Comparison of ENCODE assay signal across 9 cellular contexts in the genomic region with DNA sequence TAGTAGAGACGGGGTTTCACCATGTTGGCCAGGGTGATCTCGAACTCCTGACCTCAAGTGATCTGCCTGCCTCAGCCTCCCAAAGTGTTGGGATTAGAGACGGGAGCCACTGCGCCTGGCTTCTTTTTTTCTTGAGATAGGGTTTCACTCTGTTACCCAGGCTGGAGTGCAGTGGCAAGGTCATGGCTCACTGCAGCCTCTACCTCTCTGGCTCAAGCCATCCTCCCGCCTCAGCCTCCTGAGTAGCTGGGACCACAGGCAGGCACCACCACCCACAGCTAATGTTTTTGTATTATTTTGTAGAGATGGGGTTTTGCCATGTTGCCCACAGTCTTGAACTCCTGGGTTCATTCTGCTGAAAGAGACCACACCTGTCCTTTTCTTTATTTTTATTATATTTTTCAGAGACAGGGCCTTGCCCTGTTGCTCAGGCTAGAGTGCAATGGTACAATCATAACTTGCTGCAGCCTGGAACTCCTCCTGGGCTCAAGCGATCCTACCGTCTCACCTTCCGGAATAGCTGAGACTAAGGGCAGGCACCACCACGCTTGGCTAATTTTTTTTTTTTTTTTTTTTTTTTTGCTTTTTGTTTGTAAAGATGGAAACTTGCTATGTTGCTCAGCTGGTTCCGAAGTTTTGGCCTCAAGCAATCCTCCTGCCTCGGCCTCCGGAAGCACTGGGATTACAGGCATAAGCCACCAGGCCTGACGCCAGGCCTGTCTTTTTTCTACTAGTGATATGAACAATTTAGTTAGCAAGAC. TPM values are rescaled to one million over a fixed set of nuclear protein-coding genes. Genes with fewer than 3 reads are reported as not detected.
DNase-seq lines count a peak whose midpoint lies in the region; ATAC-seq and TF ChIP-seq lines count a peak whose summit lies in the region.
"Had no signal": no experiment of that assay in that cellular context is flagged by ENCODE, and none has a peak within 500 bp of the region (broad histone marks: within the 10 kb centered on the region; RNA-seq: fewer than 3 reads in every experiment).

No MANE protein-coding gene starts in this region.

- H3K9ac ChIP-seq in IMR-90 (ENCODE audit: low read depth, low read length), result no peak overlapping the region; the same call in 1 of the 2 replicates

- no peak overlapping the region for H2AK5ac ChIP-seq in IMR-90 (ENCODE audit: low read depth, low read length)

- H4K91ac ChIP-seq in IMR-90 (ENCODE audit: insufficient read depth, low read depth, low read length), result no peak overlapping the region

- H3K27me3 ChIP-seq in IMR-90 (ENCODE audit: control insufficient read depth, insufficient read depth, low read length) (no peaks in the 10 kb centered on the region), stomach (no peaks in the 10 kb centered on the region)

- H3K4me2 ChIP-seq in IMR-90 (ENCODE audit: low read depth, low read length), result peak overlapping the region; percentile 64

- no TSS peak for BruUV-seq in IMR-90 (replicated peaks; lab: Mats Ljungman, UMichigan)

- H3K27ac ChIP-seq in IMR-90 (ENCODE audit: insufficient read depth, low read length), result no peak overlapping the region
- H3K27ac ChIP-seq in stomach, result peak overlapping the region; percentile 77 to 99 (median 93)

- no peak overlapping the region for H3K56ac ChIP-seq in IMR-90 (ENCODE audit: extremely low read depth, insufficient read depth, low read length)

- no peak for TF ChIP-seq RAD21 in IMR-90 (IDR thresholded peaks at IDR 0.05; ENCODE audit: low read length)

- 0 out of 2 replicates have a peak overlapping the region, but pooled peaks have one; percentile 44 for H3K14ac ChIP-seq in IMR-90 (replicated peaks; ENCODE audit: low read depth, low read length)

- H3K4me3 ChIP-seq in IMR-90 (ENCODE audit: insufficient read depth, low read depth, low read length), result peak overlapping the region; percentile 9; the same call in 1 of the 2 replicates
- H3K4me3 ChIP-seq in astrocyte of the cerebellum (ENCODE audit: low read depth, low read length), result peak overlapping the region; percentile 100
- H3K4me3 ChIP-seq in stomach, result peak overlapping the region; percentile 72 to 100 (median 93)

- H2BK5ac ChIP-seq in IMR-90 (ENCODE audit: low read depth, low read length, poor library complexity, severe bottlenecking), result no peak overlapping the region

- no peak overlapping the region for H4K5ac ChIP-seq in IMR-90 (ENCODE audit: low read depth, low read length)

- H4K20me1 ChIP-seq in IMR-90 (ENCODE audit: insufficient read depth, low read length), result peaks cover 78% of the 10 kb centered on the region

- no peak for TF ChIP-seq EP300 in stomach (IDR thresholded peaks at IDR 0.05)

- H3K9me1 ChIP-seq in IMR-90 (ENCODE audit: insufficient read depth, low read length), result peaks cover 25% of the 10 kb centered on the region

- no peak overlapping the region for H3K4ac ChIP-seq in IMR-90 (ENCODE audit: low read depth, low read length)

- POLR2A ChIA-PET in IMR-90 (lab: Charles Lee; ENCODE audit: unreplicated experiment), result interaction anchor here (0.8 kb wide), 1 partner anchor 10 kb away, joined by 4 read pairs; no protein-coding TSS in a partner anchor

- H3K23ac ChIP-seq in IMR-90 (ENCODE audit: low read depth, low read length), result peak overlapping the region; percentile 13; the same call in 1 of the 2 replicates

- peaks cover 38% of the 10 kb centered on the region for H3K4me1 ChIP-seq in IMR-90 (ENCODE audit: control insufficient read depth, insufficient read depth, low read length)
- H3K4me1 ChIP-seq in stomach, result peaks cover 71 to 89% (median 78%) of the 10 kb centered on the region in 4 donors

- peaks cover 4 to 38% of the 10 kb centered on the region in 2 experiments; a peak in 3 of 4 replicates for H3K79me1 ChIP-seq in IMR-90 (ENCODE audit: low read depth in 1 of 2, low read length in 2 of 2)

- CTCF ChIA-PET in IMR-90 (lab: Yijun Ruan, JAX), result interaction anchor here (0.8 to 1.2 kb wide), 2 partner anchors 8 to 9 kb away, joined by 3 to 5 read pairs; no protein-coding TSS in a partner anchor

- dilution Hi-C loops in IMR-90 (cut with HindIII; ENCODE audit: low sequenced_read_pairs, unreplicated experiment), result no loop called here

- H3K36me3 ChIP-seq in IMR-90 (ENCODE audit: control insufficient read depth, insufficient read depth, low read length), result peaks cover 13% of the 10 kb centered on the region
- peaks cover 0 to 25% (median 0%) of the 10 kb centered on the region in 4 donors for H3K36me3 ChIP-seq in stomach

- no peak overlapping the region for H4K8ac ChIP-seq in IMR-90 (ENCODE audit: low read depth in 2 of 2, low read length in 2 of 2)

- DNase-seq in IMR-90 (no peak), astrocyte of the cerebellum (ENCODE audit: low read depth) (no peak), iris pigment epithelial cell (ENCODE audit: low read depth) (peak; percentile 38), stomach (no peak), COR-L47 (lab: John Stamatoyannopoulos, UW) (no peak), SKM-1 (lab: John Stamatoyannopoulos, UW; ENCODE audit: unreplicated experiment) (no peak), kidney glomerular epithelial cell (lab: John Stamatoyannopoulos, UW) (no peak)
- DNase-seq: MV-4-11 had no signal

- ATAC-seq in IMR-90 (ENCODE audit: low read depth), result no peak
- ATAC-seq in HG02610 (IDR thresholded peaks at IDR 0.05; ENCODE audit: unreplicated experiment), result no peak

- intact Hi-C loops in IMR-90 (cut with micrococcal nuclease) (no loop called here), stomach (cut with DNase I; ENCODE audit: low total_unique reads) (no loop called here)

- in situ Hi-C loops in IMR-90 (cut with MboI; ENCODE audit: low sequenced_read_pairs), result no loop called here
- in situ Hi-C loops in astrocyte of the cerebellum (cut with HindIII; ENCODE audit: low sequenced_read_pairs), result no loop called here

- no peak overlapping the region for H2AK9ac ChIP-seq in IMR-90 (replicated peaks; ENCODE audit: low read depth, low read length, poor library complexity)

- H3K9me3 ChIP-seq in IMR-90 (ENCODE audit: control insufficient read depth, insufficient read depth, low read length) (no peaks in the 10 kb centered on the region), stomach (no peaks in the 10 kb centered on the region)

- no peak overlapping the region for H2AFZ ChIP-seq in IMR-90 (replicated peaks; ENCODE audit: low read length, poor library complexity)

- WGBS in IMR-90 (ENCODE audit: extremely low coverage in 2 of 2, insufficient read length in 1 of 2), 2 experiments, result no CpG with 5 or more reads among the region's 13 CpGs
- WGBS in stomach, 5 donors, result 40 to 55% (median 45%) methylated on average over 13 of the region's 13 CpGs

- TF ChIP-seq CTCF in IMR-90 (conservative IDR thresholded peaks at IDR 0.05; ENCODE audit: low read depth, low read length) (no peak), astrocyte of the cerebellum (IDR thresholded peaks at IDR 0.05; ENCODE audit: low read depth, low read length, missing control alignments) (no peak), stomach (IDR thresholded peaks at IDR 0.05) (no peak)

- H3K18ac ChIP-seq in IMR-90 (ENCODE audit: low read depth, low read length), result no peak overlapping the region

- no peak overlapping the region for H2BK120ac ChIP-seq in IMR-90 (ENCODE audit: low read depth, low read length)

- no peak overlapping the region for H2BK20ac ChIP-seq in IMR-90 (ENCODE audit: low read depth, low read length)

- H2BK15ac ChIP-seq in IMR-90 (ENCODE audit: low read depth, low read length), result no peak overlapping the region

- TF ChIP-seq POLR2A in IMR-90 (IDR thresholded peaks at IDR 0.05; ENCODE audit: low read depth, low read length) (no peak), stomach (IDR thresholded peaks at IDR 0.05) (no peak)

TF ChIP-seq in IMR-90, 13 proteins besides CTCF, POLR2A, EP300 and RAD21 (continues in another document):
- TF ChIP-seq ELK1 (IDR thresholded peaks at IDR 0.05; ENCODE audit: borderline replicate concordance, low read depth, low read length) (no peak), BHLHE40 (IDR thresholded peaks at IDR 0.05; ENCODE audit: low read depth, low read length) (no peak), MXI1 (IDR thresholded peaks at IDR 0.05; ENCODE audit: borderline replicate concordance, low read depth, low read length) (no peak), FOS (IDR thresholded peaks at IDR 0.05; ENCODE audit: low read depth, low read length) (no peak)

RNA-seq across cellular contexts. Expression of gene LMNA, which starts 3.1 kb away (rescaled TPM):
- total RNA-seq in IMR-90 (2012; rRNA removed) (753 and 755 TPM in 2 replicates), stomach (100 to 1,000 TPM in 4 of 5 donors, 10 to 100 TPM in 1; 53.1 to 630 (median 318) TPM)
- polyA plus RNA-seq in IMR-90 (2012; rRNA removed) (563 and 927 TPM in 2 replicates), stomach (100 to 1,000 TPM; 108 to 201 (median 132) TPM)
- 602 and 638 TPM in 2 replicates for polyA plus RNA-seq in IMR-90 (2012; cell fraction: cytosol; rRNA removed)
- polyA plus RNA-seq in IMR-90 (2012; cell fraction: nucleus; rRNA removed; ENCODE audit: low replicate concordance), result 1,137 and 1,144 TPM in 2 replicates

RNA-seq across cellular contexts. Expression of gene MEX3A, which starts 35.3 kb away (rescaled TPM):
- total RNA-seq in IMR-90 (2012; rRNA removed) (2.3 and 2.5 TPM in 2 replicates), stomach (10 to 100 TPM in 1 of 5 donors, 1 to 10 TPM in 2, not detected in 2; 1.5 to 11.0 (median 1.6) TPM)
- polyA plus RNA-seq in IMR-90 (2012; rRNA removed) (9.0 and 11.6 TPM in 2 replicates), stomach (1 to 10 TPM in 1 of 3 donors, under 1 TPM in 1, not detected in 1; 0.25 to 1.1 TPM)
- 4.0 and 8.8 TPM in 2 replicates for polyA plus RNA-seq in IMR-90 (2012; cell fraction: cytosol; rRNA removed)
- polyA plus RNA-seq in IMR-90 (2012; cell fraction: nucleus; rRNA removed; ENCODE audit: low replicate concordance), result 14.6 and 16.6 TPM in 2 replicates

RNA-seq across cellular contexts. Expression of gene SEMA4A, which starts 35.8 kb away (rescaled TPM):
- total RNA-seq in IMR-90 (2012; rRNA removed), result 0.18 and 0.28 TPM in 2 replicates
- polyA plus RNA-seq in IMR-90 (2012; rRNA removed), result 0.86 and 1.4 TPM in 2 replicates
- polyA plus RNA-seq in IMR-90 (2012; cell fraction: cytosol; rRNA removed), result 0.15 and 0.41 TPM in 2 replicates
- polyA plus RNA-seq in IMR-90 (2012; cell fraction: nucleus; rRNA removed; ENCODE audit: low replicate concordance), result 10.3 and 13.3 TPM in 2 replicates
- 10 to 100 TPM in 2 of 5 donors, 1 to 10 TPM in 3; 2.6 to 23.3 (median 8.5) TPM for total RNA-seq in stomach
- 10 to 100 TPM in 1 of 3 donors, 1 to 10 TPM in 2; 4.1 to 13.9 (median 4.7) TPM for polyA plus RNA-seq in stomach

RNA-seq across cellular contexts. Expression of gene RAB25, which starts 56.6 kb away (rescaled TPM):
- total RNA-seq in IMR-90 (2012; rRNA removed) (not detected in 2 replicates), stomach (100 to 1,000 TPM in 3 of 5 donors, 10 to 100 TPM in 2; 36.7 to 249 (median 216) TPM)
- polyA plus RNA-seq in IMR-90 (2012; rRNA removed) (not detected in 2 replicates), stomach (100 to 1,000 TPM; 126 to 267 (median 168) TPM)
- polyA plus RNA-seq in IMR-90 (2012; cell fraction: cytosol; rRNA removed), result 0.03 TPM in 1 of 2 replicates, not detected in the other
- polyA plus RNA-seq in IMR-90 (2012; cell fraction: nucleus; rRNA removed; ENCODE audit: low replicate concordance), result 0.29 TPM in 1 of 2 replicates, not detected in the other

Comparison
In these comparisons a context has a peak if more than half of its experiments do, and no peak if none do; other contexts are left out.
1. H3K4me3 ChIP-seq: peak in every context shown above with its lines; median percentile 100 in astrocyte of the cerebellum; 93 in stomach; 9 in IMR-90.